Comparison of ENCODE assay signal across 11 cellular contexts in the genomic region with DNA sequence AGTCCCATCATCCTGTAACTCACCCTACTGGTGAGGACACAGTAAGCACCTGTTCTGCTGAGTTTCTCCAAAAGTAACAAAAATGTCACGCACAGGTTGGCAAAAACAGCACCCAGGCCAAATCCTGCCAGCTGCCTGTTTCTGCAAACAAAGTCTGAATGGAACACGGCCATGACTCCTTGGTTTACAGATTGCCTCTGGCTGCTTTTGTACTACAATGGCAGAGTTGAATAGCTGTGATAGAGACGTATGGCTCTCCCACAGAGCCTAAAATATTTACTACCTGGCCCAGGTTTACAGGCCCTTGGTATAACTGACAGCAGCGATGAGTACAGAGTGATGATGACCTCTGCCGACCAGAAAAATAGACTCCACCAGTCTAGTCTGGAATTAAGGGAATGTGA. TPM values are rescaled to one million over a fixed set of nuclear protein-coding genes. Genes with fewer than 3 reads are reported as not detected.
DNase-seq lines count a peak whose midpoint lies in the region; ATAC-seq and TF ChIP-seq lines count a peak whose summit lies in the region.
"Had no signal": no experiment of that assay in that cellular context is flagged by ENCODE, and none has a peak within 500 bp of the region (broad histone marks: within the 10 kb centered on the region; RNA-seq: fewer than 3 reads in every experiment).

No MANE protein-coding gene starts in this region.

- ATAC-seq in mucosa of descending colon: peak; percentile 36
- no peak for ATAC-seq in HG03196 (IDR thresholded peaks at IDR 0.05; ENCODE audit: unreplicated experiment)

- no peak overlapping the region for H2AFZ ChIP-seq in neuronal stem cell (ENCODE audit: low read length)

- H3K4me2 ChIP-seq in neuronal stem cell (ENCODE audit: insufficient read depth, low read length, poor library complexity, severe bottlenecking): no peak overlapping the region
- H3K4me2 ChIP-seq: BLaER1 had no signal

- WGBS in neuronal stem cell (ENCODE audit: extremely low coverage in 2 of 2, insufficient read length in 2 of 2, insufficient replicate concordance in 1 of 2), 2 donors: no CpG with 5 or more reads among the region's 5 CpGs

- intact Hi-C loops in mucosa of descending colon (cut with DNase I, micrococcal nuclease): no loop called here

- no peak overlapping the region for H3K23ac ChIP-seq in neuronal stem cell (ENCODE audit: low read depth, low read length, poor library complexity)

- in situ Hi-C loops in GM13976 (cut with MboI; ENCODE audit: low sequenced_read_pairs, unreplicated experiment): no loop called here

- DNase-seq in DMS79 treated with DMSO at 0.1 percent for 48 hours (lab: John Stamatoyannopoulos, UW) (peak; percentile 19), NCI-H2081 (lab: John Stamatoyannopoulos, UW) (peak; percentile 90 to 98), astrocyte of the hippocampus (ENCODE audit: low read depth, low spot score) (peak; percentile 58), mucosa of descending colon (no peak), GM13976 (ENCODE audit: low spot score) (no peak), anterior cingulate cortex (lab: John Stamatoyannopoulos, UW) (no peak), neuronal stem cell (ENCODE audit: low spot score) (no peak)
- DNase-seq: activated CD4-positive, alpha-beta T cell treated with anti-CD3 and anti-CD28 coated beads, Interleukin-2, amount 50 U/mL, for 4 hours; H9 had no signal

- no peak for TF ChIP-seq CTCF in mucosa of descending colon (IDR thresholded peaks at IDR 0.05)
- no peak for TF ChIP-seq CTCF in GM13976 (IDR thresholded peaks at IDR 0.05; ENCODE audit: borderline replicate concordance, control extremely low read depth, extremely low read depth, insufficient read depth, missing control alignments)

- no peak overlapping the region for H2BK12ac ChIP-seq in neuronal stem cell (ENCODE audit: low read length)

- H3K79me1 ChIP-seq in neuronal stem cell (ENCODE audit: low read depth, low read length): no peaks in the 10 kb centered on the region

- H3K4me1 ChIP-seq in mucosa of descending colon (ENCODE audit: low read depth) (no peaks in the 10 kb centered on the region), neuronal stem cell (ENCODE audit: control insufficient read depth in 2 of 2, insufficient read depth in 1 of 2, low read depth in 1 of 2, low read length in 2 of 2) (peaks cover 0 to 11% of the 10 kb centered on the region in 2 donors)
- H3K4me1 ChIP-seq: BLaER1 had no signal

- H4K91ac ChIP-seq in neuronal stem cell (ENCODE audit: low read depth, low read length, poor library complexity): no peak overlapping the region

- H2AK5ac ChIP-seq in neuronal stem cell (ENCODE audit: low read depth, low read length): no peak overlapping the region

- H3K9ac ChIP-seq in neuronal stem cell (ENCODE audit: low read depth, low read length, poor library complexity): no peak overlapping the region
- H3K9ac ChIP-seq: BLaER1 had no signal

- H3K4ac ChIP-seq in neuronal stem cell (ENCODE audit: low read length): no peak overlapping the region

- H2BK15ac ChIP-seq in neuronal stem cell (ENCODE audit: low read length): no peak overlapping the region

- no peak overlapping the region for H2BK120ac ChIP-seq in neuronal stem cell (ENCODE audit: low read depth, low read length)

- H3K9me3 ChIP-seq in mucosa of descending colon (no peaks in the 10 kb centered on the region), neuronal stem cell (replicated peaks in 1 of 2; ENCODE audit: control insufficient read depth in 2 of 2, insufficient read depth in 1 of 2, low read depth in 1 of 2, low read length in 2 of 2) (no peaks in the 10 kb centered on the region)
- H3K9me3 ChIP-seq: BLaER1 had no signal

- H3K18ac ChIP-seq in neuronal stem cell (ENCODE audit: low read length): no peak overlapping the region

- no peaks in the 10 kb centered on the region for H3K36me3 ChIP-seq in mucosa of descending colon (ENCODE audit: low read depth)
- no peaks in the 10 kb centered on the region for H3K36me3 ChIP-seq in neuronal stem cell (replicated peaks in 1 of 2; ENCODE audit: control insufficient read depth in 2 of 2, insufficient read depth in 2 of 2, low read length in 2 of 2)
- H3K36me3 ChIP-seq: BLaER1 had no signal

- no peak overlapping the region for H2BK5ac ChIP-seq in neuronal stem cell (ENCODE audit: low read length)

- H3K27me3 ChIP-seq in neuronal stem cell (ENCODE audit: control insufficient read depth in 3 of 3, insufficient read depth in 3 of 3, low read depth in 1 of 3, low read length in 3 of 3): no peaks in the 10 kb centered on the region
- H3K27me3 ChIP-seq: BLaER1 had no signal

- no peak overlapping the region for H3K4me3 ChIP-seq in mucosa of descending colon
- H3K4me3 ChIP-seq in neuronal stem cell (ENCODE audit: low read length in 2 of 2): no peak overlapping the region
- H3K4me3 ChIP-seq: BLaER1 had no signal

- H4K8ac ChIP-seq in neuronal stem cell (ENCODE audit: low read depth, low read length): no peak overlapping the region

- H3K14ac ChIP-seq in neuronal stem cell (ENCODE audit: low read length): no peak overlapping the region

- H3K27ac ChIP-seq in neuronal stem cell (replicated peaks; ENCODE audit: low read length): no peak overlapping the region
- H3K27ac ChIP-seq: BLaER1 had no signal

RNA-seq across cellular contexts. Expression of a gene that starts 52.6 kb away (rescaled TPM):
- 10 to 100 TPM; 16.5 to 39.0 (median 33.6) TPM for total RNA-seq in mucosa of descending colon
- 10.8 TPM for polyA plus RNA-seq in neuronal stem cell (2013, experiment 1 of 2)
- polyA plus RNA-seq in neuronal stem cell (2013, experiment 2 of 2): 10.7 TPM

Comparison
In these comparisons a context has a peak if more than half of its experiments do, and no peak if none do; other contexts are left out.
1. DNase-seq: peak in DMS79 treated with DMSO at 0.1 percent for 48 hours (single experiment), NCI-H2081 (2 of 2) and astrocyte of the hippocampus (single experiment); none in mucosa of descending colon (0 of 3), GM13976 (single experiment), anterior cingulate cortex (0 of 58) and neuronal stem cell (single experiment).